1 cellular context compared by ENCODE assay signal in the genomic region with DNA sequence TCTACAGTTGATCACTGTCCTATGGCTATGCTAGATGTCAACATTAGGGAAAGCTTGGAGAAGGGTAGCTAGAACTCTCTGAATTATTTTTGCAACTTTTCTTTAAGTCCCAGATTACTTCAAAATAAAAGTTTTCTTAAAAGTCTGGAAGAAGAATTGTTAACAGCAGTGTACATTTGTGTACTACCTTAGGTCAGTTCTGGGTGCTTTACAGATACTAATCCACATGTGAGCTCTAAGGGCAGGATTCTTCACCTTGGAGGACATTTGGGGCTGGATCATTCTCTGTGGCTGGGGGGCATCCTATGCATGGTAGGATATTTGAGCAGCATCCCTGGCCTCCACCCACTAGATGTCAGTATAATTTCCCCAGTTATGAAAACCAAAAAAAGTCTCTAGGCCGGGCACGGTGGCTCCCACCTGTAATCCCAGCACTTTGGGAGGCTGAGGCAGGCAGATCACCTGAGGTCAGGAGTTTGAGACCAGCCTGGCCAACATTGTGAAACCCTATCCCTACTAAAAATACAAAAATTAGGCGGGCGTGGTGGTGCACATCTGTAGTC.
TF ChIP-seq lines count a peak whose summit lies in the region.

No MANE protein-coding gene starts in this region.

TF ChIP-seq in neural cell, 6 proteins besides CTCF, POLR2A, EP300 and RAD21:
- TF ChIP-seq TAF1 (IDR thresholded peaks at IDR 0.05; ENCODE audit: low read depth) (no peak), MXI1 (conservative IDR thresholded peaks at IDR 0.05; ENCODE audit: poor library complexity, severe bottlenecking) (no peak), SMC3 (conservative IDR thresholded peaks at IDR 0.05; ENCODE audit: poor library complexity) (no peak), POLR2AphosphoS5 (IDR thresholded peaks at IDR 0.05) (no peak), EZH2 (IDR thresholded peaks at IDR 0.05; ENCODE audit: borderline replicate concordance, insufficient read depth, low read length, poor library complexity, severe bottlenecking) (no peak)
